Comparison of ENCODE assay signal across 1 cellular context in genomic region chr22:49950396-49950994, GRCh38.
A peak's percentile ranks its signal among the peaks of the same experiment; 100 is the strongest.
TF ChIP-seq lines count a peak whose summit lies in the region.

No MANE protein-coding gene starts in this region.

TF ChIP-seq in HepG2, 621 proteins besides CTCF, POLR2A, EP300 and RAD21:
- TF ChIP-seq ZNF75D (CRISPR knock-in tag; IDR thresholded peaks at IDR 0.05; ENCODE audit: borderline replicate concordance) (no peak), ZBTB40 (IDR thresholded peaks at IDR 0.05) (no peak), ZBTB40 (CRISPR knock-in tag; IDR thresholded peaks at IDR 0.05) (no peak), KAT8 (CRISPR knock-in tag; IDR thresholded peaks at IDR 0.05) (no peak), ZNF263 (CRISPR knock-in tag; IDR thresholded peaks at IDR 0.05) (peak; percentile 7; the same call in 1 of the 2 replicates), BRD4 (CRISPR knock-in tag; IDR thresholded peaks at IDR 0.05) (peak; percentile 58; the same call in 1 of the 2 replicates), MEIS2 (CRISPR knock-in tag; IDR thresholded peaks at IDR 0.05) (0 out of 2 replicates have a peak, but pooled peaks have one; percentile 41), IRF2 (CRISPR knock-in tag; IDR thresholded peaks at IDR 0.05) (0 out of 2 replicates have a peak, but pooled peaks have one; percentile 9), CBX5 (CRISPR knock-in tag; IDR thresholded peaks at IDR 0.05; ENCODE audit: borderline replicate concordance) (no peak), HNRNPK (IDR thresholded peaks at IDR 0.05; ENCODE audit: low read depth, low read length, poor library complexity, severe bottlenecking) (peak; percentile 52), PLRG1 (conservative IDR thresholded peaks at IDR 0.05) (no peak), BRCA1 (CRISPR knock-in tag; IDR thresholded peaks at IDR 0.05) (no peak), FOXO1 (CRISPR knock-in tag; IDR thresholded peaks at IDR 0.05) (0 out of 2 replicates have a peak, but pooled peaks have one; percentile 15), FOSL2 (CRISPR knock-in tag; IDR thresholded peaks at IDR 0.05) (peak; percentile 16; the same call in 1 of the 2 replicates), TFE3 (CRISPR knock-in tag; IDR thresholded peaks at IDR 0.05) (0 out of 2 replicates have a peak, but pooled peaks have one; percentile 10), ZNF207 (IDR thresholded peaks at IDR 0.05; ENCODE audit: borderline replicate concordance) (no peak), HNF4A (CRISPR knock-in tag; IDR thresholded peaks at IDR 0.05) (peak; percentile 34; the same call in 1 of the 2 replicates), TAF15 (IDR thresholded peaks at IDR 0.05; ENCODE audit: low read depth, low read length, poor library complexity, severe bottlenecking) (no peak), ZNF746 (CRISPR knock-in tag; IDR thresholded peaks at IDR 0.05) (no peak), GATAD2A (CRISPR knock-in tag; IDR thresholded peaks at IDR 0.05) (0 out of 2 replicates have a peak, but pooled peaks have one; percentile 1), PATZ1 (CRISPR knock-in tag; IDR thresholded peaks at IDR 0.05) (peak; percentile 58; the same call in 1 of the 2 replicates), TAF1 (CRISPR knock-in tag; IDR thresholded peaks at IDR 0.05) (0 out of 2 replicates have a peak, but pooled peaks have one; percentile 11), HMGA1 (CRISPR knock-in tag; conservative IDR thresholded peaks at IDR 0.05) (no peak), HNRNPL (IDR thresholded peaks at IDR 0.05; ENCODE audit: low read depth, low read length) (peak; percentile 86), MYPOP (CRISPR knock-in tag; IDR thresholded peaks at IDR 0.05) (no peak), SPEN (CRISPR knock-in tag; IDR thresholded peaks at IDR 0.05; ENCODE audit: low read depth) (peak; percentile 13; the same call in 1 of the 2 replicates)
- TF ChIP-seq, protein P1, sequence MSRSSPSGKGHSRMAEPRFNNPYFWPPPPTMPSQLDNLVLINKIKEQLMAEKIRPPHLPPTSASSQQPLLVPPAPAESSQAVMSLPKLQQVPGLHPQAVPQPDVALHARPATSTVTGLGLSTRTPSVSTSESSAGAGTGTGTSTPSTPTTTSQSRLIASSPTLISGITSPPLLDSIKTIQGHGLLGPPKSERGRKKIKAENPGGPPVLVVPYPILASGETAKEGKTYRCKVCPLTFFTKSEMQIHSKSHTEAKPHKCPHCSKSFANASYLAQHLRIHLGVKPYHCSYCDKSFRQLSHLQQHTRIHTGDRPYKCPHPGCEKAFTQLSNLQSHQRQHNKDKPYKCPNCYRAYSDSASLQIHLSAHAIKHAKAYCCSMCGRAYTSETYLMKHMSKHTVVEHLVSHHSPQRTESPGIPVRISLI (CRISPR knock-in tag; IDR thresholded peaks at IDR 0.05; ENCODE audit: borderline replicate concordance) = no peak
- TF ChIP-seq, protein P2, sequence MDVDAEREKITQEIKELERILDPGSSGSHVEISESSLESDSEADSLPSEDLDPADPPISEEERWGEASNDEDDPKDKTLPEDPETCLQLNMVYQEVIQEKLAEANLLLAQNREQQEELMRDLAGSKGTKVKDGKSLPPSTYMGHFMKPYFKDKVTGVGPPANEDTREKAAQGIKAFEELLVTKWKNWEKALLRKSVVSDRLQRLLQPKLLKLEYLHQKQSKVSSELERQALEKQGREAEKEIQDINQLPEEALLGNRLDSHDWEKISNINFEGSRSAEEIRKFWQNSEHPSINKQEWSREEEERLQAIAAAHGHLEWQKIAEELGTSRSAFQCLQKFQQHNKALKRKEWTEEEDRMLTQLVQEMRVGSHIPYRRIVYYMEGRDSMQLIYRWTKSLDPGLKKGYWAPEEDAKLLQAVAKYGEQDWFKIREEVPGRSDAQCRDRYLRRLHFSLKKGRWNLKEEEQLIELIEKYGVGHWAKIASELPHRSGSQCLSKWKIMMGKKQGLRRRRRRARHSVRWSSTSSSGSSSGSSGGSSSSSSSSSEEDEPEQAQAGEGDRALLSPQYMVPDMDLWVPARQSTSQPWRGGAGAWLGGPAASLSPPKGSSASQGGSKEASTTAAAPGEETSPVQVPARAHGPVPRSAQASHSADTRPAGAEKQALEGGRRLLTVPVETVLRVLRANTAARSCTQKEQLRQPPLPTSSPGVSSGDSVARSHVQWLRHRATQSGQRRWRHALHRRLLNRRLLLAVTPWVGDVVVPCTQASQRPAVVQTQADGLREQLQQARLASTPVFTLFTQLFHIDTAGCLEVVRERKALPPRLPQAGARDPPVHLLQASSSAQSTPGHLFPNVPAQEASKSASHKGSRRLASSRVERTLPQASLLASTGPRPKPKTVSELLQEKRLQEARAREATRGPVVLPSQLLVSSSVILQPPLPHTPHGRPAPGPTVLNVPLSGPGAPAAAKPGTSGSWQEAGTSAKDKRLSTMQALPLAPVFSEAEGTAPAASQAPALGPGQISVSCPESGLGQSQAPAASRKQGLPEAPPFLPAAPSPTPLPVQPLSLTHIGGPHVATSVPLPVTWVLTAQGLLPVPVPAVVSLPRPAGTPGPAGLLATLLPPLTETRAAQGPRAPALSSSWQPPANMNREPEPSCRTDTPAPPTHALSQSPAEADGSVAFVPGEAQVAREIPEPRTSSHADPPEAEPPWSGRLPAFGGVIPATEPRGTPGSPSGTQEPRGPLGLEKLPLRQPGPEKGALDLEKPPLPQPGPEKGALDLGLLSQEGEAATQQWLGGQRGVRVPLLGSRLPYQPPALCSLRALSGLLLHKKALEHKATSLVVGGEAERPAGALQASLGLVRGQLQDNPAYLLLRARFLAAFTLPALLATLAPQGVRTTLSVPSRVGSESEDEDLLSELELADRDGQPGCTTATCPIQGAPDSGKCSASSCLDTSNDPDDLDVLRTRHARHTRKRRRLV (CRISPR knock-in tag; IDR thresholded peaks at IDR 0.05) = no peak
- TF ChIP-seq, protein P3, sequence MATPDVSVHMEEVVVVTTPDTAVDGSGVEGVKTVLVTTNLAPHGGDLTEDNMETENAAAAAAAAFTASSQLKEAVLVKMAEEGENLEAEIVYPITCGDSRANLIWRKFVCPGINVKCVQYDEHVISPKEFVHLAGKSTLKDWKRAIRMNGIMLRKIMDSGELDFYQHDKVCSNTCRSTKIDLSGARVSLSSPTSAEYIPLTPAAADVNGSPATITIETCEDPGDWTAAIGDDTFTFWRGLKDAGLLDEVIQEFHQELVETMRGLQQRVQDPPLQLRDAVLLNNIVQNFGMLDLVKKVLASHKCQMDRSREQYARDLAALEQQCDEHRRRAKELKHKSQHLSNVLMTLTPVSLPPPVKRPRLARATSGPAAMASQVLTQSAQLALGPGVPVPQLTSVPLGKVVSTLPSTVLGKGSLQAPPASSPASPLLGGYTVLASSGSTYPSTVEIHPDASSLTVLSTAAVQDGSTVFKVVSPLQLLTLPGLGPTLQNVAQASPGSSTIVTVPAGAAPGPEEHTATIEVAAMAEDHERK (CRISPR knock-in tag; IDR thresholded peaks at IDR 0.05; ENCODE audit: low read depth) = no peak
